Comparison of ENCODE assay signal across 10 cellular contexts in genomic region chr7:75624134-75624832, GRCh38.
DNase-seq lines count a peak whose midpoint lies in the region; ATAC-seq and TF ChIP-seq lines count a peak whose summit lies in the region.
"Had no signal": no experiment of that assay in that cellular context is flagged by ENCODE, and none has a peak within 500 bp of the region (broad histone marks: within the 10 kb centered on the region; RNA-seq: fewer than 3 reads in every experiment).

No MANE protein-coding gene starts in this region.

- no peak for DNase-seq in CD4-positive, CD25-positive, alpha-beta regulatory T cell
- DNase-seq in Panc1 (ENCODE audit: low read depth, low spot score), result no peak
- DNase-seq in fibroblast of the conjunctiva (ENCODE audit: low read depth), result peak; percentile 78
- no peak for DNase-seq in omental fat pad (ENCODE audit: low spot score)
- DNase-seq in stimulated activated naive CD4-positive, alpha-beta T cell treated with Interleukin-2 at 50 U/mL for 16 hours (lab: John Stamatoyannopoulos, UW), result no peak
- no peak for DNase-seq in NCI-H1436 treated with DMSO at 0.1 percent for 48 hours (lab: John Stamatoyannopoulos, UW)

- CTCF ChIA-PET in Panc1 (lab: Charles Lee), result no interaction called here

- H3K27ac ChIP-seq in CD4-positive, CD25-positive, alpha-beta regulatory T cell (ENCODE audit: insufficient read depth, low read length, poor library complexity, severe bottlenecking), result no peak overlapping the region
- peak overlapping the region; percentile 25; the same call in 1 of the 2 replicates for H3K27ac ChIP-seq in Panc1 (ENCODE audit: low read length)
- H3K27ac ChIP-seq: VCaP had no signal

- peaks cover 5% of the 10 kb centered on the region for H3K36me3 Mint-ChIP-seq in CD4-positive, CD25-positive, alpha-beta regulatory T cell

- no peak overlapping the region for H3K4me3 Mint-ChIP-seq in CD4-positive, CD25-positive, alpha-beta regulatory T cell

- H3K36me3 ChIP-seq in CD4-positive, CD25-positive, alpha-beta regulatory T cell (ENCODE audit: control insufficient read depth, insufficient read depth, low read length), result no peaks in the 10 kb centered on the region
- no peaks in the 10 kb centered on the region for H3K36me3 ChIP-seq in Panc1 (ENCODE audit: control insufficient read depth, insufficient read depth, low read length)
- H3K36me3 ChIP-seq: pancreas had no signal

- no peaks in the 10 kb centered on the region for H3K27me3 ChIP-seq in CD4-positive, CD25-positive, alpha-beta regulatory T cell (ENCODE audit: control insufficient read depth, insufficient read depth, low read length)
- no peaks in the 10 kb centered on the region for H3K27me3 ChIP-seq in Panc1 (ENCODE audit: control insufficient read depth, insufficient read depth, low read length)
- H3K27me3 ChIP-seq: pancreas had no signal

- intact Hi-C loops in Panc1 (cut with micrococcal nuclease; ENCODE audit: unreplicated experiment), result no loop called here

- H3K4me3 ChIP-seq in CD4-positive, CD25-positive, alpha-beta regulatory T cell (ENCODE audit: low read depth, low read length), result no peak overlapping the region
- H3K4me3 ChIP-seq in Panc1 (ENCODE audit: low read depth in 2 of 2, low read length in 2 of 2), result no peak overlapping the region
- H3K4me3 ChIP-seq: pancreas had no signal

- no peak for TF ChIP-seq CTCF in Panc1 (IDR thresholded peaks at IDR 0.05)
- TF ChIP-seq CTCF in omental fat pad (IDR thresholded peaks at IDR 0.05), result no peak

- peaks cover 0 to 9% (median 3%) of the 10 kb centered on the region in 7 donors for H3K9me3 Mint-ChIP-seq in CD4-positive, CD25-positive, alpha-beta regulatory T cell

- in situ Hi-C loops in Panc1 (cut with HindIII; ENCODE audit: low pct_unique_long_range_greater_than_20kb, low sequenced_read_pairs), result no loop called here

- H3K4me1 ChIP-seq in CD4-positive, CD25-positive, alpha-beta regulatory T cell (ENCODE audit: control insufficient read depth, insufficient read depth, low read length, poor library complexity, severe bottlenecking), result no peaks in the 10 kb centered on the region
- H3K4me1 ChIP-seq in Panc1 (ENCODE audit: control insufficient read depth, insufficient read depth, low read length), result no peaks in the 10 kb centered on the region
- H3K4me1 ChIP-seq: pancreas had no signal

- BruUV-seq in Panc1 (replicated peaks; lab: Mats Ljungman, UMichigan), result no TSS peak

- ATAC-seq in CD4-positive, CD25-positive, alpha-beta regulatory T cell (ENCODE audit: low read depth in 2 of 2), result no peak
- ATAC-seq in Panc1 (0 out of 2 replicates have a peak, but pooled peaks have one; percentile 10), omental fat pad (ENCODE audit: low FRiP score) (peak; percentile 80), HG03175 (IDR thresholded peaks at IDR 0.05; ENCODE audit: unreplicated experiment) (no peak), GM19351 (IDR thresholded peaks at IDR 0.05; ENCODE audit: unreplicated experiment) (no peak)

- H3K9me3 ChIP-seq in CD4-positive, CD25-positive, alpha-beta regulatory T cell (ENCODE audit: control insufficient read depth in 2 of 2, low read length in 2 of 2), result peaks cover 3 to 5% of the 10 kb centered on the region in 2 experiments
- 0 out of 2 replicates have a peak, but pooled peaks cover 4% of the 10 kb centered on the region for H3K9me3 ChIP-seq in Panc1 (ENCODE audit: control insufficient read depth, insufficient read depth, low read depth, low read length)
- H3K9me3 ChIP-seq: pancreas had no signal

- no peaks in the 10 kb centered on the region for H3K27me3 Mint-ChIP-seq in CD4-positive, CD25-positive, alpha-beta regulatory T cell

- H3K4me1 Mint-ChIP-seq in CD4-positive, CD25-positive, alpha-beta regulatory T cell, result peaks cover 2 to 16% (median 9%) of the 10 kb centered on the region in 4 donors

- POLR2A ChIA-PET in Panc1 (lab: Charles Lee), result no interaction called here

- H3K27ac Mint-ChIP-seq in CD4-positive, CD25-positive, alpha-beta regulatory T cell, result peak overlapping the region in 2 of 3 donors; percentile 0 to 52

Comparison
In these comparisons a context has a peak if more than half of its experiments do, and no peak if none do; other contexts are left out.
1. ATAC-seq: peak in Panc1 (single experiment) and omental fat pad (single experiment); none in CD4-positive, CD25-positive, alpha-beta regulatory T cell (0 of 2), HG03175 (single experiment) and GM19351 (single experiment).